Comparison of ENCODE assay signal across 8 cellular contexts in genomic region chr12:15227004-15227679, GRCh38. TPM values are rescaled to one million over a fixed set of nuclear protein-coding genes. Genes with fewer than 3 reads are reported as not detected.
DNase-seq lines count a peak whose midpoint lies in the region; ATAC-seq and TF ChIP-seq lines count a peak whose summit lies in the region.

No MANE protein-coding gene starts in this region.

- peak; percentile 15 for DNase-seq in AG09319 (ENCODE audit: extremely low read depth, low read depth)
- DNase-seq in LHCN-M2 (ENCODE audit: low read depth): peak; percentile 77
- DNase-seq in activated CD8-positive, alpha-beta T cell treated with anti-CD3 and anti-CD28 coated beads, Interleukin-2, amount 10 ng/mL, durations not matched to agents 7 days and 5 days: peak; percentile 47
- peak; percentile 52 for DNase-seq in left cardiac atrium
- DNase-seq in spleen: no peak
- no peak for DNase-seq in NCI-H1436 (lab: John Stamatoyannopoulos, UW)
- no peak for DNase-seq in stimulated activated naive CD4-positive, alpha-beta T cell treated with Interleukin-2 at 50 U/mL for 16 hours (lab: John Stamatoyannopoulos, UW)

- peaks cover 26% of the 10 kb centered on the region for H3K27me3 Mint-ChIP-seq in activated CD8-positive, alpha-beta T cell treated with anti-CD3 and anti-CD28 coated beads, Interleukin-2, amount 10 ng/mL, durations not matched to agents 7 days and 5 days (ENCODE audit: low read depth)

- H3K4me3 Mint-ChIP-seq in activated CD8-positive, alpha-beta T cell treated with anti-CD3 and anti-CD28 coated beads, Interleukin-2, amount 10 ng/mL, durations not matched to agents 7 days and 5 days: no peak overlapping the region

- POLR2A ChIA-PET in activated CD8-positive, alpha-beta T cell treated with anti-CD3 and anti-CD28 coated beads, Interleukin-2, amount 10 ng/mL, durations not matched to agents 7 days and 5 days (lab: Charles Lee): no interaction called here

- CTCF ChIA-PET in activated CD8-positive, alpha-beta T cell treated with anti-CD3 and anti-CD28 coated beads, Interleukin-2, amount 10 ng/mL, durations not matched to agents 7 days and 5 days (lab: Charles Lee): no interaction called here

- no peak overlapping the region for H3K27ac ChIP-seq in spleen

- 5 to 20% (median 15%) methylated on average over 5 of the region's 5 CpGs for whole genome bisulfite sequencing in spleen, 5 donors

- no peak for ATAC-seq in activated CD8-positive, alpha-beta T cell treated with anti-CD3 and anti-CD28 coated beads, Interleukin-2, amount 10 ng/mL, durations not matched to agents 7 days and 5 days
- ATAC-seq in left cardiac atrium: peak; percentile 63 to 70

- peaks cover 0 to 27% (median 0%) of the 10 kb centered on the region in 7 donors for H3K27me3 ChIP-seq in spleen (replicated peaks in 1 of 7)

- H3K9me3 ChIP-seq in spleen: no peaks in the 10 kb centered on the region

- no peak overlapping the region for H3K27ac Mint-ChIP-seq in activated CD8-positive, alpha-beta T cell treated with anti-CD3 and anti-CD28 coated beads, Interleukin-2, amount 10 ng/mL, durations not matched to agents 7 days and 5 days

- TF ChIP-seq POLR2A in spleen (IDR thresholded peaks at IDR 0.05): no peak

- intact Hi-C loops in left cardiac atrium (cut with DNase I) (loop anchor here (2.0 to 10.0 kb wide), 3 partner anchors 42 to 382 kb away; partner anchors contain the start of gene ART4 (in 1 of the 2)), spleen (cut with DNase I; ENCODE audit: low total_unique reads) (loop anchor here (10.0 kb wide), 1 partner anchor 72 kb away; no protein-coding TSS in a partner anchor)

- TF ChIP-seq CTCF in AG09319 (IDR thresholded peaks at IDR 0.05; ENCODE audit: low read depth, low read length) (peak; percentile 77), GM12874 (IDR thresholded peaks at IDR 0.05; ENCODE audit: insufficient read depth, low read depth, low read length) (peak; percentile 49), spleen (IDR thresholded peaks at IDR 0.05 in 8 of 11, conservative IDR thresholded peaks at IDR 0.05 in 3 of 11) (peak in 10 of 11 experiments; percentile 4 to 58 (median 44))

- H3K9me3 Mint-ChIP-seq in activated CD8-positive, alpha-beta T cell treated with anti-CD3 and anti-CD28 coated beads, Interleukin-2, amount 10 ng/mL, durations not matched to agents 7 days and 5 days (ENCODE audit: insufficient read depth): no peaks in the 10 kb centered on the region

- H3K36me3 ChIP-seq in spleen: no peaks in the 10 kb centered on the region

- H3K4me1 ChIP-seq in spleen: peaks cover 0 to 4% (median under 1%) of the 10 kb centered on the region in 6 donors

- H3K36me3 Mint-ChIP-seq in activated CD8-positive, alpha-beta T cell treated with anti-CD3 and anti-CD28 coated beads, Interleukin-2, amount 10 ng/mL, durations not matched to agents 7 days and 5 days (ENCODE audit: low read depth): no peaks in the 10 kb centered on the region

- H3K4me3 ChIP-seq in spleen: no peak overlapping the region

- H3K4me1 Mint-ChIP-seq in activated CD8-positive, alpha-beta T cell treated with anti-CD3 and anti-CD28 coated beads, Interleukin-2, amount 10 ng/mL, durations not matched to agents 7 days and 5 days (ENCODE audit: low read depth): no peaks in the 10 kb centered on the region

RNA-seq across cellular contexts. Expression of gene RERG, which starts 5.9 kb away (rescaled TPM):
- 3.0 and 5.3 TPM in 2 replicates for total RNA-seq in LHCN-M2 (2014; rRNA removed)
- polyA plus RNA-seq in LHCN-M2 (2012): 0.84 TPM
- total RNA-seq in activated CD8-positive, alpha-beta T cell treated with anti-CD3 and anti-CD28 coated beads, Interleukin-2, amount 10 ng/mL, durations not matched to agents 7 days and 5 days: not detected
- total RNA-seq in left cardiac atrium: 1 to 10 TPM; 7.0 to 7.3 TPM
- 10 to 100 TPM; 16.4 to 74.7 (median 54.4) TPM for total RNA-seq in spleen
- polyA plus RNA-seq in spleen: 10 to 100 TPM; 10.1 to 26.9 (median 14.5) TPM

Comparison
In these comparisons a context has a peak if more than half of its experiments do, and no peak if none do; other contexts are left out.
1. DNase-seq: peak in AG09319 (single experiment), LHCN-M2 (single experiment), activated CD8-positive, alpha-beta T cell treated with anti-CD3 and anti-CD28 coated beads, Interleukin-2, amount 10 ng/mL, durations not matched to agents 7 days and 5 days (single experiment) and left cardiac atrium (single experiment); none in spleen (single experiment), NCI-H1436 (single experiment) and stimulated activated naive CD4-positive, alpha-beta T cell treated with Interleukin-2 at 50 U/mL for 16 hours (single experiment).
2. Peak in every context shown above with its lines, with median percentiles within 50 percentile points of each other: CTCF ChIP-seq.